8 cellular contexts compared by ENCODE assay signal in the genomic region with DNA sequence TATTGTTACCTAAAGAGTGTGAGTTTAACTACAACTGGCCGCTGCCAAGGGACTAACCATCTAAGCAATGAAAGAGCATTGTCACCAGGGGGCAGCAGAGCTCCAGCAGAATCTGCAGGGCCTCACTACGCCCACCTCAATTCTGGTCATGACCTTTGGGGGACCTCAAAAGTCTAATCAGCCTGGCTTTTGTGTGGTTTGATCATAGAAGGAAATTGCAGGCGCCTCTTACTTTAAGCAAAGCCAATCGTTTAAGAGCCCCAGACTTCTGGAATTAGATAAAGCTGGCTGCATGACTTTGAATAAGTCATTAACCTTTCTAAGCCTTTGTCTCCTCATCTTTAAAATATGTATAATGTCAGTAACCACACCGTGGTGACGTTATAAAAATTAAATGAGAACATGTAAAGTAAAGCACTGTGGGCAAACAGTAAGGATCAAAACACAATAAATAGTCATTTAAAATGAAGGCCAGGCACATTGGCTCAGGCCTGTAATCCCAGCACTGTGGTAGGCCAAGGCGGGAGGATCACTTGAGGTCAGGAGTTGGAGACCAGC. TPM values are rescaled to one million over a fixed set of nuclear protein-coding genes. Genes with fewer than 3 reads are reported as not detected.
A peak's percentile ranks its signal among the peaks of the same experiment; 100 is the strongest.
DNase-seq lines count a peak whose midpoint lies in the region; ATAC-seq, FAIRE-seq and TF ChIP-seq lines count a peak whose summit lies in the region.

No MANE protein-coding gene starts in this region.

- intact Hi-C loops in activated T-helper 1 cell treated with anti-CD3 and anti-CD28 coated beads, Interleukin-12 subunit alpha, Interleukin-12 subunit beta, Interleukin-2, Interleukin-4 antibody, amounts not matched to agents 30 ng/mL and 10 ng/mL and 1 ng/mL, durations not matched to agents 14 hours and 24 hours and 36 hours (cut with micrococcal nuclease), result no loop called here

- H3K9ac ChIP-seq in H1 (replicated peaks in 1 of 4; ENCODE audit: extremely low read depth in 1 of 4, low read depth in 3 of 4, low read length in 3 of 4), result no peak overlapping the region

- no peak overlapping the region for H4K8ac ChIP-seq in H1 (ENCODE audit: extremely low read depth, insufficient read depth, low read length)

- no peak overlapping the region for H2BK15ac ChIP-seq in H1 (ENCODE audit: low read length)

- ATAC-seq in SK-N-SH treated with all-trans-retinoic acid at 6 μM for 48 hours, result peak; percentile 94

- H3K23me2 ChIP-seq in H1 (ENCODE audit: low read depth, low read length), result no peaks in the 10 kb centered on the region

- TF ChIP-seq CTCF in H1 (IDR thresholded peaks at IDR 0.05; ENCODE audit: control extremely low read depth in 1 of 3, insufficient read depth in 1 of 3, low read depth in 1 of 3, low read length in 3 of 3) (peak; percentile 84 to 92 (median 86)), osteocyte (IDR thresholded peaks at IDR 0.05) (peak; percentile 55)

- no peak overlapping the region for H3K56ac ChIP-seq in H1 (replicated peaks; ENCODE audit: insufficient read length, low read depth, low read length)

- peak; percentile 92 for FAIRE-seq in H1 (lab: Jason Lieb, UNC)

- CTCF ChIA-PET in H1 (lab: Charles Lee; ENCODE audit: partially characterized antibody), result interaction anchor here (0.9 to 4.6 kb wide), 21 partner anchors 9 to 683 kb away, joined by 3 to 53 read pairs (median 4); a partner anchor contains a TSS

- H2AK5ac ChIP-seq in H1 (ENCODE audit: low read depth, low read length), result no peak overlapping the region

- no peak overlapping the region for H2BK5ac ChIP-seq in H1 (ENCODE audit: low read depth, low read length)

- H3K27me3 Mint-ChIP-seq in osteocyte (ENCODE audit: unreplicated experiment), result no peaks in the 10 kb centered on the region
- H3K27me3 Mint-ChIP-seq in activated T-helper 1 cell treated with anti-CD3 and anti-CD28 coated beads, Interleukin-12 subunit alpha, Interleukin-12 subunit beta, Interleukin-2, Interleukin-4 antibody, amounts not matched to agents 30 ng/mL and 10 ng/mL and 1 ng/mL, durations not matched to agents 14 hours and 24 hours and 36 hours (ENCODE audit: insufficient read depth), result no peaks in the 10 kb centered on the region

- no peaks in the 10 kb centered on the region for H3K79me2 ChIP-seq in H1 (ENCODE audit: control insufficient read depth in 1 of 2, insufficient read depth in 2 of 2, low read length in 2 of 2)

- no peaks in the 10 kb centered on the region for H4K20me1 ChIP-seq in H1 (replicated peaks in 1 of 2; ENCODE audit: control insufficient read depth in 1 of 2, insufficient read depth in 2 of 2, low read length in 2 of 2)

- H2AFZ ChIP-seq in H1 (ENCODE audit: low read length), result no peak overlapping the region

- no peaks in the 10 kb centered on the region for H3K4me1 ChIP-seq in H1 (replicated peaks in 1 of 4; ENCODE audit: control insufficient read depth in 3 of 4, insufficient read depth in 4 of 4, low read length in 3 of 4)

- no peak for TF ChIP-seq EP300 in H1 (IDR thresholded peaks at IDR 0.05; ENCODE audit: borderline replicate concordance in 1 of 2, low read depth in 2 of 2, low read length in 2 of 2)

- no peaks in the 10 kb centered on the region; a peak in 1 of 8 replicates for H3K36me3 ChIP-seq in H1 (ENCODE audit: control insufficient read depth in 2 of 4, insufficient read depth in 4 of 4, low read length in 3 of 4)

- no peaks in the 10 kb centered on the region for H3K36me3 Mint-ChIP-seq in osteocyte (ENCODE audit: unreplicated experiment)
- H3K36me3 Mint-ChIP-seq in activated T-helper 1 cell treated with anti-CD3 and anti-CD28 coated beads, Interleukin-12 subunit alpha, Interleukin-12 subunit beta, Interleukin-2, Interleukin-4 antibody, amounts not matched to agents 30 ng/mL and 10 ng/mL and 1 ng/mL, durations not matched to agents 14 hours and 24 hours and 36 hours (ENCODE audit: low read depth), result no peaks in the 10 kb centered on the region

- no peak overlapping the region for H3K27ac Mint-ChIP-seq in osteocyte (ENCODE audit: unreplicated experiment)
- no peak overlapping the region for H3K27ac Mint-ChIP-seq in activated T-helper 1 cell treated with anti-CD3 and anti-CD28 coated beads, Interleukin-12 subunit alpha, Interleukin-12 subunit beta, Interleukin-2, Interleukin-4 antibody, amounts not matched to agents 30 ng/mL and 10 ng/mL and 1 ng/mL, durations not matched to agents 14 hours and 24 hours and 36 hours

- POLR2A ChIA-PET in H1 (lab: Charles Lee; ENCODE audit: partially characterized antibody), result no interaction called here

- no peak overlapping the region for H3K4me3 ChIP-seq in H1 (ENCODE audit: extremely low read depth in 1 of 4, insufficient read depth in 2 of 4, low read depth in 3 of 4, low read length in 4 of 4)

- H3K9me3 ChIP-seq in H1 (ENCODE audit: insufficient read depth in 2 of 2, low read depth in 1 of 2, low read length in 1 of 2), result no peaks in the 10 kb centered on the region

- H3K4me3 Mint-ChIP-seq in osteocyte (ENCODE audit: unreplicated experiment), result no peak overlapping the region
- no peak overlapping the region for H3K4me3 Mint-ChIP-seq in activated T-helper 1 cell treated with anti-CD3 and anti-CD28 coated beads, Interleukin-12 subunit alpha, Interleukin-12 subunit beta, Interleukin-2, Interleukin-4 antibody, amounts not matched to agents 30 ng/mL and 10 ng/mL and 1 ng/mL, durations not matched to agents 14 hours and 24 hours and 36 hours

- no peak overlapping the region for H3K4ac ChIP-seq in H1 (replicated peaks; ENCODE audit: insufficient read length, low read depth, low read length)

- no peak overlapping the region for H4K5ac ChIP-seq in H1 (ENCODE audit: insufficient read length, low read depth, low read length)

- H4K91ac ChIP-seq in H1 (replicated peaks; ENCODE audit: insufficient read length, low read length), result no peak overlapping the region

- H2BK120ac ChIP-seq in H1 (replicated peaks; ENCODE audit: low read depth, low read length), result no peak overlapping the region

- no peak overlapping the region for H3K18ac ChIP-seq in H1 (ENCODE audit: extremely low read depth, low read length)

- no peak overlapping the region for H3K14ac ChIP-seq in H1 (ENCODE audit: insufficient read length)

- no peak overlapping the region for H2BK20ac ChIP-seq in H1 (ENCODE audit: low read length)

- H3K9me3 Mint-ChIP-seq in osteocyte (ENCODE audit: unreplicated experiment), result no peaks in the 10 kb centered on the region
- H3K9me3 Mint-ChIP-seq in activated T-helper 1 cell treated with anti-CD3 and anti-CD28 coated beads, Interleukin-12 subunit alpha, Interleukin-12 subunit beta, Interleukin-2, Interleukin-4 antibody, amounts not matched to agents 30 ng/mL and 10 ng/mL and 1 ng/mL, durations not matched to agents 14 hours and 24 hours and 36 hours, result no peaks in the 10 kb centered on the region

- H3K79me1 ChIP-seq in H1 (ENCODE audit: low read depth, low read length), result no peaks in the 10 kb centered on the region

- no peaks in the 10 kb centered on the region for H3K27me3 ChIP-seq in H1 (replicated peaks in 1 of 4; ENCODE audit: control insufficient read depth in 3 of 4, extremely low read depth in 1 of 4, insufficient read depth in 3 of 4, low read length in 3 of 4)

- DNase-seq in NCI-H2196 (lab: John Stamatoyannopoulos, UW; ENCODE audit: unreplicated experiment) (peak; percentile 48), NCI-H2196 treated with DMSO at 0.1 percent for 48 hours (lab: John Stamatoyannopoulos, UW; ENCODE audit: unreplicated experiment) (no peak), HS-5 (ENCODE audit: low read depth) (peak; percentile 54), H1 (ENCODE audit: low read depth in 1 of 2, low spot score in 2 of 2) (peak; percentile 43 to 88), osteocyte (ENCODE audit: extremely low spot score, unreplicated experiment) (no peak), OCI-M2 (lab: John Stamatoyannopoulos, UW; ENCODE audit: unreplicated experiment) (no peak)
- DNase-seq in activated T-helper 1 cell treated with anti-CD3 and anti-CD28 coated beads, Interleukin-12 subunit alpha, Interleukin-12 subunit beta, Interleukin-2, Interleukin-4 antibody, amounts not matched to agents 30 ng/mL and 10 ng/mL and 1 ng/mL, durations not matched to agents 14 hours and 24 hours and 36 hours (ENCODE audit: low spot score), result no peak

- WGBS in H1 (ENCODE audit: extremely low coverage in 1 of 2, insufficient coverage in 1 of 2, insufficient read length in 1 of 2, insufficient replicate concordance in 2 of 2, low coverage in 1 of 2, low lambda C conversion rate in 2 of 2, missing lambda C conversion rate in 1 of 2), 2 experiments, result 55% methylated on average over 7 of the region's 7 CpGs; no CpG with 5 or more reads in 1 of the 2 experiments

- peak; percentile 95 to 99 for TF ChIP-seq RAD21 in H1 (IDR thresholded peaks at IDR 0.05 in 1 of 2, conservative IDR thresholded peaks at IDR 0.05 in 1 of 2; ENCODE audit: low read depth in 2 of 2, low read length in 2 of 2)

- no peak for TF ChIP-seq POLR2A in H1 (IDR thresholded peaks at IDR 0.05; ENCODE audit: control extremely low read depth in 1 of 2, low read depth in 2 of 2, low read length in 2 of 2)

- H3K4me2 ChIP-seq in H1 (ENCODE audit: insufficient read depth in 1 of 2, low read depth in 2 of 2, low read length in 2 of 2), result no peak overlapping the region

- H3K27ac ChIP-seq in H1 (ENCODE audit: low read depth, low read length), result no peak overlapping the region

- no peak overlapping the region for H3K23ac ChIP-seq in H1 (ENCODE audit: insufficient read length)

- H2BK12ac ChIP-seq in H1 (ENCODE audit: low read depth, low read length), result no peak overlapping the region

- no peaks in the 10 kb centered on the region for H3K4me1 Mint-ChIP-seq in osteocyte (ENCODE audit: unreplicated experiment)
- no peaks in the 10 kb centered on the region for H3K4me1 Mint-ChIP-seq in activated T-helper 1 cell treated with anti-CD3 and anti-CD28 coated beads, Interleukin-12 subunit alpha, Interleukin-12 subunit beta, Interleukin-2, Interleukin-4 antibody, amounts not matched to agents 30 ng/mL and 10 ng/mL and 1 ng/mL, durations not matched to agents 14 hours and 24 hours and 36 hours (ENCODE audit: low read depth)

TF ChIP-seq in SK-N-SH treated with all-trans-retinoic acid at 6 μM for 48 hours, 23 proteins besides CTCF, POLR2A, EP300 and RAD21 (continues in another document):
- TF ChIP-seq OSR1 (CRISPR knock-in tag; IDR thresholded peaks at IDR 0.05), result no peak

RNA-seq across cellular contexts. Expression of a gene that starts 58.6 kb away (rescaled TPM):
- 0.29 and 1.0 TPM in 2 replicates for total RNA-seq in H1 (2021; fragmentation: NEBNext Ultra II Directional; extraction: Animal tissue kit (Norgen Biotek cat#: 25700))
- polyA plus RNA-seq in H1 (2011; rRNA removed), result 0.09 TPM in 2 replicates
- 0.09 TPM for polyA plus RNA-seq in H1 (2011; cell fraction: cytosol; rRNA removed)
- polyA plus RNA-seq in H1 (2011; cell fraction: nucleus; rRNA removed), result 0.20 TPM
- polyA plus RNA-seq in H1 (2012, experiment 1 of 2), result 0.12 to 0.38 TPM (median 0.24 TPM) in 4 replicates
- polyA plus RNA-seq in H1 (2012, experiment 2 of 2), result 0.18 TPM
- polyA plus RNA-seq in H1 (2013, experiment 1 of 2), result 0.30 TPM
- polyA plus RNA-seq in H1 (2013, experiment 2 of 2), result 0.13 TPM
- 0.09 TPM in 1 of 2 replicates, not detected in the other for polyA minus RNA-seq in H1 (2011; rRNA and poly(A)+ RNA removed)
- polyA minus RNA-seq in H1 (2011; cell fraction: cytosol; rRNA and poly(A)+ RNA removed), result 0.73 TPM
- 0.50 TPM for polyA minus RNA-seq in H1 (2011; cell fraction: nucleus; rRNA and poly(A)+ RNA removed)
- 0.91 and 0.99 TPM in 2 replicates for total RNA-seq in osteocyte
- total RNA-seq in activated T-helper 1 cell treated with anti-CD3 and anti-CD28 coated beads, Interleukin-12 subunit alpha, Interleukin-12 subunit beta, Interleukin-2, Interleukin-4 antibody, amounts not matched to agents 30 ng/mL and 10 ng/mL and 1 ng/mL, durations not matched to agents 14 hours and 24 hours and 36 hours, result not detected in 2 replicates

Comparison
In these comparisons a context has a peak if more than half of its experiments do, and no peak if none do; other contexts are left out.
1. DNase-seq: peak in NCI-H2196 (single experiment), HS-5 (single experiment) and H1 (2 of 2); none in NCI-H2196 treated with DMSO at 0.1 percent for 48 hours (single experiment), osteocyte (single experiment), OCI-M2 (single experiment) and activated T-helper 1 cell treated with anti-CD3 and anti-CD28 coated beads, Interleukin-12 subunit alpha, Interleukin-12 subunit beta, Interleukin-2, Interleukin-4 antibody, amounts not matched to agents 30 ng/mL and 10 ng/mL and 1 ng/mL, durations not matched to agents 14 hours and 24 hours and 36 hours (single experiment).